Comparison of ENCODE assay signal across 8 cellular contexts in the genomic region with DNA sequence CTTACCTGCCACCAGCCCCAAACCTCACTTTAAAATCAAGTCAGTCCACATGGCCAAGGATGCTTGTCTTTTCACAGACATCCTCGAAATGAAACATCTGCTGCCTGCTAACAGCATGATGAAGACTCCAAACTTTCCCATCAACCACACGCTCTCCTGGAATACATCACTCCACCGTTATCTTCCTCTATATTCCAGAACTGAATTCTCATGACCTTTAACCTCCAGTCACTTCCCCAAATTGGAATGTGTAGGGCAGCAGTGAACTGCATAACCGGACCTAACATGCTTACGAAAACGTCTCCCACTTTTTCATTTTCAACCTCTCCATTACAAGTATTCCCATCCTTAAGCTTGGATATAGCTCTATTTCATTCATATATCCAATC. TPM values are rescaled to one million over a fixed set of nuclear protein-coding genes. Genes with fewer than 3 reads are reported as not detected.
DNase-seq lines count a peak whose midpoint lies in the region; ATAC-seq, FAIRE-seq and TF ChIP-seq lines count a peak whose summit lies in the region.

No MANE protein-coding gene starts in this region.

- H3K27me3 Mint-ChIP-seq in CD4-positive, alpha-beta T cell, result no peaks in the 10 kb centered on the region

- H3K4me2 ChIP-seq in MM.1S (ENCODE audit: low read depth, low read length) (peak overlapping the region; percentile 24; the same call in 1 of the 2 replicates), neural cell (ENCODE audit: low read length) (no peak overlapping the region)

- CTCF ChIA-PET in CD4-positive, alpha-beta T cell (lab: Charles Lee), result interaction anchor here (0.6 to 1.4 kb wide), 2 partner anchors 10 to 325 kb away, joined by 4 to 6 read pairs; no protein-coding TSS in a partner anchor

- H3K79me2 ChIP-seq in MM.1S (ENCODE audit: low read length) (no peaks in the 10 kb centered on the region), neural cell (replicated peaks; ENCODE audit: insufficient read depth, low read length) (no peaks in the 10 kb centered on the region)

- no peak overlapping the region for H3K27ac ChIP-seq in CD4-positive, alpha-beta T cell (ENCODE audit: low read depth, low read length)
- no peak overlapping the region for H3K27ac ChIP-seq in MM.1S (ENCODE audit: low read length)
- no peak overlapping the region for H3K27ac ChIP-seq in colonic mucosa
- H3K27ac ChIP-seq in neural cell (ENCODE audit: low read length), result peak overlapping the region; percentile 56

- no peaks in the 10 kb centered on the region for H3K27me3 ChIP-seq in CD4-positive, alpha-beta T cell (ENCODE audit: control insufficient read depth, insufficient read depth, low read length)
- H3K27me3 ChIP-seq in MM.1S (replicated peaks; ENCODE audit: insufficient read depth, low read length), result no peaks in the 10 kb centered on the region
- no peaks in the 10 kb centered on the region for H3K27me3 ChIP-seq in colonic mucosa
- H3K27me3 ChIP-seq in neural cell (ENCODE audit: insufficient read depth, low read depth, low read length), result no peaks in the 10 kb centered on the region

- FAIRE-seq in D721Med (lab: Jason Lieb, UNC), result no peak

- H3K9ac ChIP-seq in MM.1S (ENCODE audit: low read length), result no peak overlapping the region
- H3K9ac ChIP-seq in colonic mucosa (ENCODE audit: low read depth in 2 of 2, low read length in 2 of 2), result no peak overlapping the region
- peak overlapping the region; percentile 63 for H3K9ac ChIP-seq in neural cell (ENCODE audit: low read length)

- no peak for TF ChIP-seq RAD21 in neural cell (conservative IDR thresholded peaks at IDR 0.05)

- H3K4me3 ChIP-seq in MM.1S (ENCODE audit: low read length), result no peak overlapping the region
- peak overlapping the region; percentile 11 for H3K4me3 ChIP-seq in colonic mucosa
- H3K4me3 ChIP-seq in neural cell (ENCODE audit: low read length), result peak overlapping the region; percentile 63

- peak overlapping the region; percentile 91 for H3K4me3 Mint-ChIP-seq in CD4-positive, alpha-beta T cell

- H2AFZ ChIP-seq in MM.1S (ENCODE audit: low read length) (no peak overlapping the region), neural cell (ENCODE audit: low read depth, low read length) (peak overlapping the region; percentile 40)

- no peak for TF ChIP-seq EP300 in neural cell (conservative IDR thresholded peaks at IDR 0.05; ENCODE audit: poor library complexity, severe bottlenecking)

- H3K9me3 ChIP-seq in CD4-positive, alpha-beta T cell (ENCODE audit: control insufficient read depth, low read length), result no peaks in the 10 kb centered on the region
- H3K9me3 ChIP-seq in MM.1S (replicated peaks; ENCODE audit: insufficient read depth, low read length) (no peaks in the 10 kb centered on the region), colonic mucosa (no peaks in the 10 kb centered on the region), neural cell (ENCODE audit: low read length) (no peaks in the 10 kb centered on the region)

- peaks cover 16% of the 10 kb centered on the region for H3K4me1 Mint-ChIP-seq in CD4-positive, alpha-beta T cell (ENCODE audit: low read depth)

- H4K20me1 ChIP-seq in MM.1S (ENCODE audit: insufficient read depth, low read length) (no peaks in the 10 kb centered on the region), neural cell (ENCODE audit: insufficient read depth) (no peaks in the 10 kb centered on the region)

- H3K9me2 ChIP-seq in MM.1S (replicated peaks; ENCODE audit: insufficient read depth, low read length), result no peaks in the 10 kb centered on the region
- H3K9me2 ChIP-seq in neural cell (ENCODE audit: insufficient read depth, low read length), result no peaks in the 10 kb centered on the region

- H3K36me3 ChIP-seq in MM.1S (replicated peaks; ENCODE audit: insufficient read depth, low read length) (no peaks in the 10 kb centered on the region), colonic mucosa (no peaks in the 10 kb centered on the region), neural cell (ENCODE audit: insufficient read depth, low read length) (no peaks in the 10 kb centered on the region)

- H3K36me3 Mint-ChIP-seq in CD4-positive, alpha-beta T cell (ENCODE audit: low read depth), result no peaks in the 10 kb centered on the region

- DNase-seq in CD4-positive, alpha-beta T cell, result no peak
- DNase-seq in MM.1S (no peak), colonic mucosa (no peak), DMS153 (lab: John Stamatoyannopoulos, UW) (no peak), D721Med (ENCODE audit: insufficient read length, low spot score) (no peak)

- H3K27ac Mint-ChIP-seq in CD4-positive, alpha-beta T cell, result peak overlapping the region; percentile 69

- ATAC-seq in CD4-positive, alpha-beta T cell (ENCODE audit: poor library complexity), result no peak
- ATAC-seq in GM19455 (IDR thresholded peaks at IDR 0.05; ENCODE audit: unreplicated experiment) (no peak), GM21786 (IDR thresholded peaks at IDR 0.05; ENCODE audit: unreplicated experiment) (no peak)

- no peak for TF ChIP-seq CTCF in CD4-positive, alpha-beta T cell (IDR thresholded peaks at IDR 0.05)
- TF ChIP-seq CTCF in MM.1S (IDR thresholded peaks at IDR 0.05; ENCODE audit: low read length) (no peak), colonic mucosa (IDR thresholded peaks at IDR 0.05) (no peak), neural cell (IDR thresholded peaks at IDR 0.05; ENCODE audit: poor library complexity, severe bottlenecking) (no peak), D721Med (IDR thresholded peaks at IDR 0.05; ENCODE audit: insufficient read depth, missing control alignments) (no peak)

- H3K4me1 ChIP-seq in MM.1S (ENCODE audit: low read length) (no peaks in the 10 kb centered on the region), colonic mucosa (no peaks in the 10 kb centered on the region)

- POLR2A ChIA-PET in CD4-positive, alpha-beta T cell (lab: Charles Lee), result interaction anchor here (0.6 to 1.4 kb wide), 3 partner anchors 10 to 385 kb away, joined by 3 to 6 read pairs (median 3); a partner anchor contains a TSS

- no peaks in the 10 kb centered on the region for H3F3A ChIP-seq in MM.1S (ENCODE audit: insufficient read depth, low read length)
- H3F3A ChIP-seq in neural cell (ENCODE audit: insufficient read depth, low read length, poor library complexity, severe bottlenecking), result no peaks in the 10 kb centered on the region

- no peaks in the 10 kb centered on the region for H3K9me3 Mint-ChIP-seq in CD4-positive, alpha-beta T cell

- intact Hi-C loops in CD4-positive, alpha-beta T cell (cut with DNase I, micrococcal nuclease), result no loop called here
- intact Hi-C loops in colonic mucosa (cut with DNase I), result no loop called here

TF ChIP-seq in neural cell, 6 proteins besides CTCF, POLR2A, EP300 and RAD21:
- TF ChIP-seq POLR2AphosphoS5 (IDR thresholded peaks at IDR 0.05), result no peak
- TF ChIP-seq, protein P1, sequence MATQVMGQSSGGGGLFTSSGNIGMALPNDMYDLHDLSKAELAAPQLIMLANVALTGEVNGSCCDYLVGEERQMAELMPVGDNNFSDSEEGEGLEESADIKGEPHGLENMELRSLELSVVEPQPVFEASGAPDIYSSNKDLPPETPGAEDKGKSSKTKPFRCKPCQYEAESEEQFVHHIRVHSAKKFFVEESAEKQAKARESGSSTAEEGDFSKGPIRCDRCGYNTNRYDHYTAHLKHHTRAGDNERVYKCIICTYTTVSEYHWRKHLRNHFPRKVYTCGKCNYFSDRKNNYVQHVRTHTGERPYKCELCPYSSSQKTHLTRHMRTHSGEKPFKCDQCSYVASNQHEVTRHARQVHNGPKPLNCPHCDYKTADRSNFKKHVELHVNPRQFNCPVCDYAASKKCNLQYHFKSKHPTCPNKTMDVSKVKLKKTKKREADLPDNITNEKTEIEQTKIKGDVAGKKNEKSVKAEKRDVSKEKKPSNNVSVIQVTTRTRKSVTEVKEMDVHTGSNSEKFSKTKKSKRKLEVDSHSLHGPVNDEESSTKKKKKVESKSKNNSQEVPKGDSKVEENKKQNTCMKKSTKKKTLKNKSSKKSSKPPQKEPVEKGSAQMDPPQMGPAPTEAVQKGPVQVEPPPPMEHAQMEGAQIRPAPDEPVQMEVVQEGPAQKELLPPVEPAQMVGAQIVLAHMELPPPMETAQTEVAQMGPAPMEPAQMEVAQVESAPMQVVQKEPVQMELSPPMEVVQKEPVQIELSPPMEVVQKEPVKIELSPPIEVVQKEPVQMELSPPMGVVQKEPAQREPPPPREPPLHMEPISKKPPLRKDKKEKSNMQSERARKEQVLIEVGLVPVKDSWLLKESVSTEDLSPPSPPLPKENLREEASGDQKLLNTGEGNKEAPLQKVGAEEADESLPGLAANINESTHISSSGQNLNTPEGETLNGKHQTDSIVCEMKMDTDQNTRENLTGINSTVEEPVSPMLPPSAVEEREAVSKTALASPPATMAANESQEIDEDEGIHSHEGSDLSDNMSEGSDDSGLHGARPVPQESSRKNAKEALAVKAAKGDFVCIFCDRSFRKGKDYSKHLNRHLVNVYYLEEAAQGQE (IDR thresholded peaks at IDR 0.05; ENCODE audit: borderline replicate concordance), result no peak
TF ChIP-seq in neural cell: peak in this region for 0.

RNA-seq across cellular contexts. Expression of a gene that starts 30.7 kb away (rescaled TPM):
- 1 to 10 TPM; 3.1 to 3.9 TPM for total RNA-seq in CD4-positive, alpha-beta T cell
- 10 to 100 TPM in 1 of 2 donors, 1 to 10 TPM in 1; 8.3 to 10.3 TPM for total RNA-seq in colonic mucosa
- polyA plus RNA-seq in neural cell, result 7.9 and 9.1 TPM in 2 replicates
- 12.9 and 14.2 TPM in 2 replicates for polyA minus RNA-seq in neural cell

RNA-seq across cellular contexts. Expression of a gene that starts 47.3 kb away (rescaled TPM):
- total RNA-seq in CD4-positive, alpha-beta T cell, result 100 to 1,000 TPM; 119 to 121 TPM
- 10 to 100 TPM; 94.8 to 95.2 TPM for total RNA-seq in colonic mucosa
- polyA plus RNA-seq in neural cell, result 9.9 and 25.0 TPM in 2 replicates
- polyA minus RNA-seq in neural cell, result 15.3 and 17.3 TPM in 2 replicates
